Comparison of ENCODE assay signal across 1 cellular context in genomic region chr9:114082017-114082735, GRCh38.
A peak's percentile ranks its signal among the peaks of the same experiment; 100 is the strongest.
TF ChIP-seq lines count a peak whose summit lies in the region.

No MANE protein-coding gene starts in this region.

TF ChIP-seq in HepG2, 621 proteins besides CTCF, POLR2A, EP300 and RAD21 (continued from another document and continues in another):
- TF ChIP-seq ZNF574 (CRISPR knock-in tag; IDR thresholded peaks at IDR 0.05) (peak; percentile 76), SNAPC4 (CRISPR knock-in tag; IDR thresholded peaks at IDR 0.05) (no peak), ZSCAN22 (CRISPR knock-in tag; IDR thresholded peaks at IDR 0.05) (peak; percentile 44), FOXO4 (CRISPR knock-in tag; conservative IDR thresholded peaks at IDR 0.05) (no peak), MIXL1 (CRISPR knock-in tag; IDR thresholded peaks at IDR 0.05) (peak; percentile 80; the same call in 1 of the 2 replicates), ZBTB44 (CRISPR knock-in tag; IDR thresholded peaks at IDR 0.05) (no peak; the same call in 1 of the 2 replicates), ZNF557 (CRISPR knock-in tag; IDR thresholded peaks at IDR 0.05) (no peak; the same call in 1 of the 2 replicates), MYNN (CRISPR knock-in tag; IDR thresholded peaks at IDR 0.05; ENCODE audit: low read depth) (no peak; the same call in 1 of the 2 replicates), ZNF34 (CRISPR knock-in tag; IDR thresholded peaks at IDR 0.05; ENCODE audit: borderline replicate concordance) (peak; percentile 70; the same call in 1 of the 2 replicates), ZBTB7A (CRISPR knock-in tag; IDR thresholded peaks at IDR 0.05) (peak; percentile 79), ZNF569 (CRISPR knock-in tag; IDR thresholded peaks at IDR 0.05; ENCODE audit: borderline replicate concordance) (no peak), HNF4A (CRISPR knock-in tag; IDR thresholded peaks at IDR 0.05) (peak; percentile 67), HIVEP1 (CRISPR knock-in tag; IDR thresholded peaks at IDR 0.05) (peak; percentile 53; the same call in 1 of the 2 replicates), AGO2 (optimal IDR thresholded peaks at IDR 0.05; ENCODE audit: low read depth, low read length) (no peak), ZNF44 (CRISPR knock-in tag; IDR thresholded peaks at IDR 0.05) (no peak), KAT2B (IDR thresholded peaks at IDR 0.05; ENCODE audit: borderline replicate concordance, low read depth, low read length) (no peak), ATF7-NPFF (CRISPR knock-in tag; IDR thresholded peaks at IDR 0.05; ENCODE audit: low read depth) (peak; percentile 23; the same call in 1 of the 2 replicates), NFATC3 (CRISPR knock-in tag; IDR thresholded peaks at IDR 0.05) (0 out of 2 replicates have a peak, but pooled peaks have one; percentile 17), HNF1B (CRISPR knock-in tag; IDR thresholded peaks at IDR 0.05) (peak; percentile 39; the same call in 1 of the 2 replicates), ZNF749 (CRISPR knock-in tag; IDR thresholded peaks at IDR 0.05; ENCODE audit: borderline replicate concordance) (0 out of 2 replicates have a peak, but pooled peaks have one; percentile 70), ZBTB21 (CRISPR knock-in tag; IDR thresholded peaks at IDR 0.05) (no peak), PHF8 (CRISPR knock-in tag; IDR thresholded peaks at IDR 0.05) (peak; percentile 42), ARHGAP35 (CRISPR knock-in tag; IDR thresholded peaks at IDR 0.05; ENCODE audit: borderline replicate concordance) (no peak), ZNF737 (CRISPR knock-in tag; IDR thresholded peaks at IDR 0.05; ENCODE audit: borderline replicate concordance) (no peak), SP2 (CRISPR knock-in tag; IDR thresholded peaks at IDR 0.05) (no peak), ARNT2 (CRISPR knock-in tag; IDR thresholded peaks at IDR 0.05; ENCODE audit: low read depth) (no peak; the same call in 1 of the 2 replicates), BCL3 (CRISPR knock-in tag; IDR thresholded peaks at IDR 0.05) (peak; percentile 57; the same call in 1 of the 2 replicates), CC2D1A (CRISPR knock-in tag; IDR thresholded peaks at IDR 0.05) (peak; percentile 80; the same call in 1 of the 2 replicates), ZGPAT (CRISPR knock-in tag; IDR thresholded peaks at IDR 0.05) (peak; percentile 86), SNAPC2 (CRISPR knock-in tag; IDR thresholded peaks at IDR 0.05) (peak; percentile 73; the same call in 1 of the 2 replicates), ZNF224 (CRISPR knock-in tag; IDR thresholded peaks at IDR 0.05) (peak; percentile 93; the same call in 1 of the 2 replicates), ZNF773 (CRISPR knock-in tag; IDR thresholded peaks at IDR 0.05; ENCODE audit: borderline replicate concordance) (no peak), ZNF430 (CRISPR knock-in tag; IDR thresholded peaks at IDR 0.05) (peak; percentile 70; the same call in 1 of the 2 replicates), SMARCE1 (IDR thresholded peaks at IDR 0.05; ENCODE audit: borderline replicate concordance) (no peak), TBX3 (IDR thresholded peaks at IDR 0.05; ENCODE audit: borderline replicate concordance) (peak; percentile 51; the same call in 1 of the 2 replicates), FOXA3 (CRISPR knock-in tag; IDR thresholded peaks at IDR 0.05) (peak; percentile 47; the same call in 1 of the 2 replicates), SATB2 (CRISPR knock-in tag; IDR thresholded peaks at IDR 0.05) (no peak), MTERF4 (CRISPR knock-in tag; IDR thresholded peaks at IDR 0.05) (0 out of 2 replicates have a peak, but pooled peaks have one; percentile 43), ZZZ3 (CRISPR knock-in tag; IDR thresholded peaks at IDR 0.05; ENCODE audit: borderline replicate concordance) (no peak; the same call in 1 of the 2 replicates), PHF20 (CRISPR knock-in tag; IDR thresholded peaks at IDR 0.05) (no peak), ZNF713 (CRISPR knock-in tag; IDR thresholded peaks at IDR 0.05) (no peak), ZNF75D (CRISPR knock-in tag; IDR thresholded peaks at IDR 0.05; ENCODE audit: borderline replicate concordance) (no peak), ZMYM3 (CRISPR knock-in tag; IDR thresholded peaks at IDR 0.05) (no peak; the same call in 1 of the 2 replicates), MATR3 (CRISPR knock-in tag; IDR thresholded peaks at IDR 0.05) (no peak)
